17 cellular contexts compared by ENCODE assay signal in the genomic region with DNA sequence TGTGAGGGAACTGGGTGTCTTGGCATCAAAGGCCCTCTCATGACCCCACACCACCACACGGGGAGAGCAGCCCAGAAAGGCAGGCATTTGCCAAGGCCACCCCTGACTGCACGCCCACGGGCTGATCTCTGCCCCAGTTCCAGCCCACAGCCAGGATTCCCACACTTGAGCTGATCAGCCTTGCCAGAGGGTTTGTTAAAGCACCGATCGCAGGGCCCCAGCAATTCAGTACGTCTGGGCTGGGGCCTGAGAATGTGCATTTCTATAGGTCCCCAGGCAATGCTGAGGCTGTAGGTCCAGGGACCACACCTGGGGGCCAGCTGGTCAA.
A peak's percentile ranks its signal among the peaks of the same experiment; 100 is the strongest.
DNase-seq lines count a peak whose midpoint lies in the region; ATAC-seq and TF ChIP-seq lines count a peak whose summit lies in the region.
"Had no signal": no experiment of that assay in that cellular context is flagged by ENCODE, and none has a peak within 500 bp of the region (broad histone marks: within the 10 kb centered on the region; RNA-seq: fewer than 3 reads in every experiment).

No MANE protein-coding gene starts in this region.

- H3K27ac Mint-ChIP-seq in WTC11 (no peak overlapping the region), nephron progenitor cell (no peak overlapping the region)
- H3K27ac Mint-ChIP-seq: activated CD4-positive, alpha-beta T cell treated with anti-CD3 and anti-CD28 coated beads, Interleukin-2, amount 10 ng/mL, durations not matched to agents 7 days and 5 days had no signal

- H3K4me1 Mint-ChIP-seq in WTC11 (peaks cover 46% of the 10 kb centered on the region), nephron progenitor cell (peaks cover 68% of the 10 kb centered on the region)
- H3K4me1 Mint-ChIP-seq: activated CD4-positive, alpha-beta T cell treated with anti-CD3 and anti-CD28 coated beads, Interleukin-2, amount 10 ng/mL, durations not matched to agents 7 days and 5 days had no signal

- H3K36me3 Mint-ChIP-seq in WTC11 (peaks cover 3% of the 10 kb centered on the region; the same call in 1 of the 2 replicates), nephron progenitor cell (ENCODE audit: low read depth) (peaks cover 6% of the 10 kb centered on the region)

- 8 to 11% methylated on average over 3 to 6 of the region's 6 CpGs for WGBS in body of pancreas, 2 donors

- peaks cover 72% of the 10 kb centered on the region for H3K27me3 Mint-ChIP-seq in WTC11 (ENCODE audit: low read depth)
- peaks cover 6% of the 10 kb centered on the region for H3K27me3 Mint-ChIP-seq in nephron progenitor cell (ENCODE audit: low read depth, poor library complexity)
- H3K27me3 Mint-ChIP-seq: activated CD4-positive, alpha-beta T cell treated with anti-CD3 and anti-CD28 coated beads, Interleukin-2, amount 10 ng/mL, durations not matched to agents 7 days and 5 days had no signal

- DNase-seq in GM03348 (ENCODE audit: low spot score): peak; percentile 46
- peak in 3 of 4 donors; percentile 59 to 66 (median 60) for DNase-seq in body of pancreas
- DNase-seq in kidney glomerular epithelial cell (lab: John Stamatoyannopoulos, UW): peak; percentile 4
- DNase-seq in gastrocnemius medialis: no peak
- DNase-seq in WTC11 (ENCODE audit: low spot score): no peak
- DNase-seq in activated T-cell treated with anti-CD3 and anti-CD28 coated beads for 4 hours: no peak
- no peak for DNase-seq in nephron progenitor cell
- DNase-seq: activated CD4-positive, alpha-beta T cell treated with anti-CD3 and anti-CD28 coated beads, Interleukin-2, amount 10 ng/mL, durations not matched to agents 7 days and 5 days; midbrain; MV-4-11; NCI-H226; stimulated activated CD4-positive, alpha-beta T cell treated with anti-CD3 and anti-CD28 coated beads, Interleukin-4, amount 100 ng/mL, for 1 hour; stimulated activated naive CD4-positive, alpha-beta T cell had no signal

- H3K4me1 ChIP-seq in body of pancreas: peaks cover 98% of the 10 kb centered on the region
- peaks cover 37 to 45% of the 10 kb centered on the region in 2 donors for H3K4me1 ChIP-seq in gastrocnemius medialis

- intact Hi-C loops in body of pancreas (cut with DNase I): loop anchor here (10.0 kb wide), 1 partner anchor 97 kb away; no protein-coding TSS in a partner anchor
- intact Hi-C loops in gastrocnemius medialis (cut with DNase I; ENCODE audit: low total_unique reads): no loop called here

- no peaks in the 10 kb centered on the region for H3K9me3 ChIP-seq in body of pancreas
- no peaks in the 10 kb centered on the region for H3K9me3 ChIP-seq in gastrocnemius medialis
- H3K9me3 ChIP-seq: breast epithelium, prostate gland had no signal

- no peaks in the 10 kb centered on the region for H3K9me3 Mint-ChIP-seq in WTC11
- peaks cover 5% of the 10 kb centered on the region for H3K9me3 Mint-ChIP-seq in nephron progenitor cell
- H3K9me3 Mint-ChIP-seq: activated CD4-positive, alpha-beta T cell treated with anti-CD3 and anti-CD28 coated beads, Interleukin-2, amount 10 ng/mL, durations not matched to agents 7 days and 5 days had no signal

- no peak for TF ChIP-seq CTCF in body of pancreas (IDR thresholded peaks at IDR 0.05)
- no peak for TF ChIP-seq CTCF in gastrocnemius medialis (IDR thresholded peaks at IDR 0.05 in 4 of 5, conservative IDR thresholded peaks at IDR 0.05 in 1 of 5)
- no peak for TF ChIP-seq CTCF in WTC11 (IDR thresholded peaks at IDR 0.05)
- TF ChIP-seq CTCF in nephron progenitor cell (IDR thresholded peaks at IDR 0.05): no peak

- no peak overlapping the region for H3K4me3 Mint-ChIP-seq in WTC11
- H3K4me3 Mint-ChIP-seq in nephron progenitor cell: no peak overlapping the region
- H3K4me3 Mint-ChIP-seq: activated CD4-positive, alpha-beta T cell treated with anti-CD3 and anti-CD28 coated beads, Interleukin-2, amount 10 ng/mL, durations not matched to agents 7 days and 5 days had no signal

- ATAC-seq in body of pancreas: no peak
- ATAC-seq in gastrocnemius medialis: no peak
- ATAC-seq in WTC11: no peak
- ATAC-seq in HG03460 (IDR thresholded peaks at IDR 0.05; ENCODE audit: unreplicated experiment): no peak

- H3K4me3 ChIP-seq in body of pancreas (no peak overlapping the region), gastrocnemius medialis (no peak overlapping the region)
- H3K4me3 ChIP-seq: breast epithelium, prostate gland had no signal

- TF ChIP-seq POLR2A in body of pancreas (IDR thresholded peaks at IDR 0.05) (no peak), gastrocnemius medialis (IDR thresholded peaks at IDR 0.05) (no peak)

- in situ Hi-C loops in gastrocnemius medialis (cut with MboI; ENCODE audit: low sequenced_read_pairs in 4 of 4): no loop called here

- CTCF ChIA-PET in WTC11 (lab: Charles Lee): no interaction called here

- H3K27me3 ChIP-seq in body of pancreas (no peaks in the 10 kb centered on the region), gastrocnemius medialis (no peaks in the 10 kb centered on the region)
- H3K27me3 ChIP-seq: breast epithelium had no signal

- H3K36me3 ChIP-seq in body of pancreas (replicated peaks in 1 of 2; ENCODE audit: insufficient read depth in 1 of 2, low read depth in 2 of 2): no peaks in the 10 kb centered on the region
- H3K36me3 ChIP-seq in gastrocnemius medialis: no peaks in the 10 kb centered on the region
- H3K36me3 ChIP-seq: breast epithelium, prostate gland had no signal

- H3K27ac ChIP-seq in body of pancreas: peak overlapping the region; percentile 59 to 97 (median 89)
- H3K27ac ChIP-seq in gastrocnemius medialis: peak overlapping the region; percentile 84 to 88 (median 86)
- H3K27ac ChIP-seq: C4-2B, prostate gland had no signal

- POLR2A ChIA-PET in WTC11 (lab: Charles Lee): interaction anchor here (0.6 kb wide), 1 partner anchor 41 kb away, joined by 6 read pairs; no protein-coding TSS in a partner anchor

TF ChIP-seq in WTC11, 78 proteins besides CTCF, POLR2A, EP300 and RAD21 (continues in another document):
- TF ChIP-seq ZNF416 (CRISPR knock-in tag; IDR thresholded peaks at IDR 0.05): no peak
- no peak for TF ChIP-seq ETV6 (CRISPR knock-in tag; IDR thresholded peaks at IDR 0.05)
- TF ChIP-seq, protein P1, sequence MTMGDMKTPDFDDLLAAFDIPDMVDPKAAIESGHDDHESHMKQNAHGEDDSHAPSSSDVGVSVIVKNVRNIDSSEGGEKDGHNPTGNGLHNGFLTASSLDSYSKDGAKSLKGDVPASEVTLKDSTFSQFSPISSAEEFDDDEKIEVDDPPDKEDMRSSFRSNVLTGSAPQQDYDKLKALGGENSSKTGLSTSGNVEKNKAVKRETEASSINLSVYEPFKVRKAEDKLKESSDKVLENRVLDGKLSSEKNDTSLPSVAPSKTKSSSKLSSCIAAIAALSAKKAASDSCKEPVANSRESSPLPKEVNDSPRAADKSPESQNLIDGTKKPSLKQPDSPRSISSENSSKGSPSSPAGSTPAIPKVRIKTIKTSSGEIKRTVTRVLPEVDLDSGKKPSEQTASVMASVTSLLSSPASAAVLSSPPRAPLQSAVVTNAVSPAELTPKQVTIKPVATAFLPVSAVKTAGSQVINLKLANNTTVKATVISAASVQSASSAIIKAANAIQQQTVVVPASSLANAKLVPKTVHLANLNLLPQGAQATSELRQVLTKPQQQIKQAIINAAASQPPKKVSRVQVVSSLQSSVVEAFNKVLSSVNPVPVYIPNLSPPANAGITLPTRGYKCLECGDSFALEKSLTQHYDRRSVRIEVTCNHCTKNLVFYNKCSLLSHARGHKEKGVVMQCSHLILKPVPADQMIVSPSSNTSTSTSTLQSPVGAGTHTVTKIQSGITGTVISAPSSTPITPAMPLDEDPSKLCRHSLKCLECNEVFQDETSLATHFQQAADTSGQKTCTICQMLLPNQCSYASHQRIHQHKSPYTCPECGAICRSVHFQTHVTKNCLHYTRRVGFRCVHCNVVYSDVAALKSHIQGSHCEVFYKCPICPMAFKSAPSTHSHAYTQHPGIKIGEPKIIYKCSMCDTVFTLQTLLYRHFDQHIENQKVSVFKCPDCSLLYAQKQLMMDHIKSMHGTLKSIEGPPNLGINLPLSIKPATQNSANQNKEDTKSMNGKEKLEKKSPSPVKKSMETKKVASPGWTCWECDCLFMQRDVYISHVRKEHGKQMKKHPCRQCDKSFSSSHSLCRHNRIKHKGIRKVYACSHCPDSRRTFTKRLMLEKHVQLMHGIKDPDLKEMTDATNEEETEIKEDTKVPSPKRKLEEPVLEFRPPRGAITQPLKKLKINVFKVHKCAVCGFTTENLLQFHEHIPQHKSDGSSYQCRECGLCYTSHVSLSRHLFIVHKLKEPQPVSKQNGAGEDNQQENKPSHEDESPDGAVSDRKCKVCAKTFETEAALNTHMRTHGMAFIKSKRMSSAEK (CRISPR knock-in tag; IDR thresholded peaks at IDR 0.05; ENCODE audit: borderline replicate concordance): no peak
- no peak for TF ChIP-seq NR3C1 (CRISPR knock-in tag; conservative IDR thresholded peaks at IDR 0.05; ENCODE audit: low read depth)
- no peak for TF ChIP-seq GRHL2 (CRISPR knock-in tag; IDR thresholded peaks at IDR 0.05; ENCODE audit: insufficient replicate concordance, severe bottlenecking)
- no peak for TF ChIP-seq ARID4B (CRISPR knock-in tag; IDR thresholded peaks at IDR 0.05; ENCODE audit: borderline replicate concordance)

Comparison
In these comparisons a context has a peak if more than half of its experiments do, and no peak if none do; other contexts are left out.
1. DNase-seq: peak in GM03348 (single experiment), body of pancreas (3 of 4) and kidney glomerular epithelial cell (single experiment); none in gastrocnemius medialis (0 of 2), WTC11 (single experiment), activated T-cell treated with anti-CD3 and anti-CD28 coated beads for 4 hours (single experiment) and nephron progenitor cell (single experiment).